9 cellular contexts compared by ENCODE assay signal in the genomic region with DNA sequence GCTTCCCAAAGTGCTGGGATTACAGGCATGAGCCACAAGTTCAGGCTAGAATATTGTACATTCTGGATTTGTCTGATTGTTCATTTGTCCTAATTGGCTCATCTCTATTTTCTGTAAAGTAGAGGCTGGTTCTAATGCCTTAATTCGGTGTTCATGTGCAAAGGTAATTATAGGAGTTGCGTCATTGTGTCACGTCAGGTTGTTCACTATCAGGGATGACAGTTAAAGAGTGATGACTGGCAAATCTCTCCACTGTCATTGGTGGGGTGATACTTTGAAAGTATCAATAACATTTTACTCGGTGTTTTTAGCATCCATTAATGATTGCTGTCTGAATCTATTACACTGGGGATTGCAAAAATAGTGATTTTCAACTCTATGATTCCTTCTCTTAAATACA. TPM values are rescaled to one million over a fixed set of nuclear protein-coding genes. Genes with fewer than 3 reads are reported as not detected.
"Had no signal": no experiment of that assay in that cellular context is flagged by ENCODE, and none has a peak within 500 bp of the region (broad histone marks: within the 10 kb centered on the region; RNA-seq: fewer than 3 reads in every experiment).

No MANE protein-coding gene starts in this region.

- H3K36me3 Mint-ChIP-seq: IgD-negative memory B cell had no signal

- H3K4me3 Mint-ChIP-seq: HFFc6, IgD-negative memory B cell had no signal

- H3K4me3 ChIP-seq: GM23248, HAP-1 had no signal

- ATAC-seq: HCT116 had no signal

- H3K9me3 Mint-ChIP-seq: HFFc6, IgD-negative memory B cell had no signal

- H3K9me3 ChIP-seq: HAP-1 had no signal

- H3K27ac Mint-ChIP-seq: HFFc6, IgD-negative memory B cell had no signal

- H3K4me1 ChIP-seq: HAP-1 had no signal

- DNase-seq: GM23248, GOT3, H7, HFFc6, KG1 had no signal

- H3K27ac ChIP-seq: GM23248, HL-60 had no signal

- H3K36me3 ChIP-seq: HAP-1 had no signal

- H3K9ac ChIP-seq: GM23248 had no signal

- H2AFZ ChIP-seq: GM23248 had no signal

RNA-seq across cellular contexts. Expression of gene KIAA1549L, which starts 15.3 kb away (rescaled TPM):
- polyA plus RNA-seq: IgD-negative memory B cell had no signal
